ENCODE assay signal across 35 cellular contexts in genomic region chr2:186979439-186980116, GRCh38.
"Had no signal": no experiment of that assay in that cellular context is flagged by ENCODE, and none has a peak within 500 bp of the region (broad histone marks: within the 10 kb centered on the region; RNA-seq: fewer than 3 reads in every experiment).

No MANE protein-coding gene starts in this region.

- H3K27me3 ChIP-seq: ascending aorta, cardiac muscle cell had no signal

- H3K36me3 Mint-ChIP-seq: activated CD4-positive, alpha-beta memory T cell treated with anti-CD3 and anti-CD28 coated beads for 36 hours; activated CD8-positive, alpha-beta memory T cell treated with anti-CD3 and anti-CD28 coated beads, Interleukin-2, amount 10 ng/mL, durations not matched to agents 7 days and 5 days; activated naive CD4-positive, alpha-beta T cell treated with anti-CD3 and anti-CD28 coated beads, Interleukin-2, amount 10 ng/mL, durations not matched to agents 7 days and 5 days; activated naive CD4-positive, alpha-beta T cell treated with anti-CD3 and anti-CD28 coated beads, Interleukin-2, amount 50 U/mL, for 24 hours; activated naive CD8-positive, alpha-beta T cell; activated naive CD8-positive, alpha-beta T cell treated with anti-CD3 and anti-CD28 coated beads, Interleukin-2, amount 10 ng/mL, durations not matched to agents 7 days and 5 days; brain had no signal

- DNase-seq: activated B cell treated with CpG ODN at 0.5 μM for 24 hours; activated CD4-positive, alpha-beta memory T cell treated with anti-CD3 and anti-CD28 coated beads for 36 hours; activated CD4-positive, alpha-beta T cell treated with anti-CD3 and anti-CD28 coated beads for 4 hours; activated CD4-positive, alpha-beta T cell treated with anti-CD3 and anti-CD28 coated beads, Interleukin-2, amount 50 U/mL, for 1 hour; activated CD4-positive, alpha-beta T cell treated with anti-CD3 and anti-CD28 coated beads, Interleukin-2, amount 50 U/mL, for 4 hours; activated CD4-positive, CD25-positive, alpha-beta regulatory T cell treated with anti-CD3 and anti-CD28 coated beads, Interleukin-2, amount 50 U/mL, for 72 hours; activated CD8-positive, alpha-beta memory T cell treated with anti-CD3 and anti-CD28 coated beads, Interleukin-2, amount 10 ng/mL, durations not matched to agents 7 days and 5 days; activated CD8-positive, alpha-beta T cell treated with anti-CD3 and anti-CD28 coated beads for 36 hours; activated effector memory CD4-positive, alpha-beta T cell treated with Interleukin-2 at 50 U/mL for 16 hours; activated gamma-delta T cell; activated naive CD4-positive, alpha-beta T cell treated with anti-CD3 and anti-CD28 coated beads, Interleukin-2, amount 10 ng/mL, durations not matched to agents 7 days and 5 days; activated naive CD4-positive, alpha-beta T cell treated with Interleukin-2 at 50 U/mL for 16 hours; activated naive CD8-positive, alpha-beta T cell treated with anti-CD3 and anti-CD28 coated beads, Interleukin-2, amount 10 ng/mL, durations not matched to agents 7 days and 5 days; activated naive CD8-positive, alpha-beta T cell treated with anti-CD3 and anti-CD28 coated beads, Interleukin-2, amount 50 U/mL, for 24 hours; activated T-cell treated with anti-CD3 and anti-CD28 coated beads for 4 hours; activated T-cell treated with anti-CD3 and anti-CD28 coated beads, Interleukin-2, amount 50 U/mL, for 24 hours; activated T-cell treated with anti-CD3 and anti-CD28 coated beads, Interleukin-2, amount 50 U/mL, for 48 hours; amygdala; anterior cingulate cortex; caudate nucleus; SW 1271; T-helper 1 cell; T-helper 2 cell; T-helper 9 cell had no signal

- H3K27ac ChIP-seq: ascending aorta, cardiac muscle cell, VCaP had no signal

- H3K27me3 Mint-ChIP-seq: activated B cell treated with CpG ODN at 0.5 μM for 24 hours; activated CD4-positive, alpha-beta memory T cell treated with anti-CD3 and anti-CD28 coated beads for 36 hours; activated CD4-positive, alpha-beta T cell treated with anti-CD3 and anti-CD28 coated beads, Interleukin-2, amount 10 ng/mL, durations not matched to agents 24 days and 14 days; activated CD8-positive, alpha-beta memory T cell treated with anti-CD3 and anti-CD28 coated beads, Interleukin-2, amount 10 ng/mL, durations not matched to agents 7 days and 5 days; activated CD8-positive, alpha-beta T cell treated with anti-CD3 and anti-CD28 coated beads for 36 hours; activated naive CD4-positive, alpha-beta T cell treated with anti-CD3 and anti-CD28 coated beads, Interleukin-2, amount 10 ng/mL, durations not matched to agents 7 days and 5 days; activated naive CD4-positive, alpha-beta T cell treated with anti-CD3 and anti-CD28 coated beads, Interleukin-2, amount 50 U/mL, for 24 hours; activated naive CD8-positive, alpha-beta T cell; activated naive CD8-positive, alpha-beta T cell treated with anti-CD3 and anti-CD28 coated beads, Interleukin-2, amount 10 ng/mL, durations not matched to agents 7 days and 5 days; activated naive CD8-positive, alpha-beta T cell treated with anti-CD3 and anti-CD28 coated beads, Interleukin-2, amount 50 U/mL, for 24 hours; activated T-cell treated with anti-CD3 and anti-CD28 coated beads, Interleukin-2, amount 50 U/mL, for 24 hours; central memory CD8-positive, alpha-beta T cell had no signal

- H3K9me3 ChIP-seq: ascending aorta had no signal

- H3K4me1 Mint-ChIP-seq: activated B cell treated with CpG ODN at 0.5 μM for 24 hours; activated CD4-positive, alpha-beta T cell treated with anti-CD3 and anti-CD28 coated beads, Interleukin-2, amount 10 ng/mL, durations not matched to agents 24 days and 14 days; activated CD8-positive, alpha-beta memory T cell treated with anti-CD3 and anti-CD28 coated beads, Interleukin-2, amount 10 ng/mL, durations not matched to agents 7 days and 5 days; activated naive CD4-positive, alpha-beta T cell treated with anti-CD3 and anti-CD28 coated beads, Interleukin-2, amount 10 ng/mL, durations not matched to agents 7 days and 5 days; activated naive CD4-positive, alpha-beta T cell treated with anti-CD3 and anti-CD28 coated beads, Interleukin-2, amount 50 U/mL, for 24 hours; activated naive CD8-positive, alpha-beta T cell treated with anti-CD3 and anti-CD28 coated beads, Interleukin-2, amount 10 ng/mL, durations not matched to agents 7 days and 5 days; activated naive CD8-positive, alpha-beta T cell treated with anti-CD3 and anti-CD28 coated beads, Interleukin-2, amount 50 U/mL, for 24 hours; brain; central memory CD8-positive, alpha-beta T cell had no signal

- H3K4me3 ChIP-seq: ascending aorta, cardiac muscle cell had no signal

- H3K9me3 Mint-ChIP-seq: activated B cell treated with CpG ODN at 0.5 μM for 24 hours; activated CD4-positive, alpha-beta memory T cell treated with anti-CD3 and anti-CD28 coated beads for 36 hours; activated CD4-positive, alpha-beta T cell treated with anti-CD3 and anti-CD28 coated beads, Interleukin-2, amount 10 ng/mL, durations not matched to agents 24 days and 14 days; activated CD8-positive, alpha-beta T cell treated with anti-CD3 and anti-CD28 coated beads for 36 hours; activated naive CD4-positive, alpha-beta T cell treated with anti-CD3 and anti-CD28 coated beads, Interleukin-2, amount 50 U/mL, for 24 hours; activated naive CD8-positive, alpha-beta T cell treated with anti-CD3 and anti-CD28 coated beads, Interleukin-2, amount 50 U/mL, for 24 hours; activated T-cell treated with anti-CD3 and anti-CD28 coated beads, Interleukin-2, amount 50 U/mL, for 24 hours; activated T-helper 2 cell treated with anti-CD3 and anti-CD28 coated beads, Interferon-gamma antibody, Interleukin-2, Interleukin-4, amounts not matched to agents 10 μg/mL and 5 μg/mL and 100 μg/mL, durations not matched to agents 14 hours and 24 hours and 36 hours; T-helper 1 cell treated with Interleukin-12 subunit alpha and Interleukin-12 subunit beta and Interleukin-4 antibody, amounts not matched to agents 30 μg/mL and 1 μg/mL, for 36 hours had no signal

- H3K4me3 Mint-ChIP-seq: activated B cell treated with CpG ODN at 0.5 μM for 24 hours; activated CD4-positive, alpha-beta memory T cell treated with anti-CD3 and anti-CD28 coated beads for 36 hours; activated CD4-positive, alpha-beta T cell treated with anti-CD3 and anti-CD28 coated beads, Interleukin-2, amount 10 ng/mL, durations not matched to agents 24 days and 14 days; activated CD8-positive, alpha-beta memory T cell treated with anti-CD3 and anti-CD28 coated beads, Interleukin-2, amount 10 ng/mL, durations not matched to agents 7 days and 5 days; activated CD8-positive, alpha-beta T cell treated with anti-CD3 and anti-CD28 coated beads for 36 hours; activated naive CD4-positive, alpha-beta T cell treated with anti-CD3 and anti-CD28 coated beads, Interleukin-2, amount 10 ng/mL, durations not matched to agents 7 days and 5 days; activated naive CD4-positive, alpha-beta T cell treated with anti-CD3 and anti-CD28 coated beads, Interleukin-2, amount 50 U/mL, for 24 hours; activated naive CD8-positive, alpha-beta T cell; activated naive CD8-positive, alpha-beta T cell treated with anti-CD3 and anti-CD28 coated beads, Interleukin-2, amount 10 ng/mL, durations not matched to agents 7 days and 5 days; activated naive CD8-positive, alpha-beta T cell treated with anti-CD3 and anti-CD28 coated beads, Interleukin-2, amount 50 U/mL, for 24 hours; activated T-cell treated with anti-CD3 and anti-CD28 coated beads, Interleukin-2, amount 50 U/mL, for 24 hours; brain; central memory CD8-positive, alpha-beta T cell; T-helper 1 cell treated with Interleukin-12 subunit alpha and Interleukin-12 subunit beta and Interleukin-4 antibody, amounts not matched to agents 30 μg/mL and 1 μg/mL, for 36 hours; T-helper 2 cell treated with Interferon-gamma antibody and Interleukin-4, amounts not matched to agents 5 μg/mL and 100 μg/mL, for 36 hours had no signal

- H3K27ac Mint-ChIP-seq: activated B cell treated with CpG ODN at 0.5 μM for 24 hours; activated CD4-positive, alpha-beta memory T cell treated with anti-CD3 and anti-CD28 coated beads for 36 hours; activated CD4-positive, alpha-beta T cell treated with anti-CD3 and anti-CD28 coated beads, Interleukin-2, amount 10 ng/mL, durations not matched to agents 24 days and 14 days; activated CD8-positive, alpha-beta memory T cell treated with anti-CD3 and anti-CD28 coated beads, Interleukin-2, amount 10 ng/mL, durations not matched to agents 7 days and 5 days; activated CD8-positive, alpha-beta T cell treated with anti-CD3 and anti-CD28 coated beads for 36 hours; activated naive CD4-positive, alpha-beta T cell treated with anti-CD3 and anti-CD28 coated beads, Interleukin-2, amount 10 ng/mL, durations not matched to agents 7 days and 5 days; activated naive CD4-positive, alpha-beta T cell treated with anti-CD3 and anti-CD28 coated beads, Interleukin-2, amount 50 U/mL, for 24 hours; activated naive CD8-positive, alpha-beta T cell; activated naive CD8-positive, alpha-beta T cell treated with anti-CD3 and anti-CD28 coated beads, Interleukin-2, amount 10 ng/mL, durations not matched to agents 7 days and 5 days; activated naive CD8-positive, alpha-beta T cell treated with anti-CD3 and anti-CD28 coated beads, Interleukin-2, amount 50 U/mL, for 24 hours; activated T-cell treated with anti-CD3 and anti-CD28 coated beads, Interleukin-2, amount 50 U/mL, for 24 hours; activated T-helper 2 cell treated with anti-CD3 and anti-CD28 coated beads, Interferon-gamma antibody, Interleukin-2, Interleukin-4, amounts not matched to agents 10 μg/mL and 5 μg/mL and 100 μg/mL, durations not matched to agents 14 hours and 24 hours and 36 hours; brain; T-helper 1 cell treated with Interleukin-12 subunit alpha and Interleukin-12 subunit beta and Interleukin-4 antibody, amounts not matched to agents 30 μg/mL and 1 μg/mL, for 36 hours; T-helper 2 cell treated with Interferon-gamma antibody and Interleukin-4, amounts not matched to agents 5 μg/mL and 100 μg/mL, for 36 hours had no signal

- H3K36me3 ChIP-seq: ascending aorta, cardiac muscle cell had no signal

- H3K4me1 ChIP-seq: ascending aorta had no signal
